Comparison of ENCODE assay signal across 9 cellular contexts in genomic region chr20:57388953-57389694, GRCh38. TPM values are rescaled to one million over a fixed set of nuclear protein-coding genes. Genes with fewer than 3 reads are reported as not detected.
DNase-seq lines count a peak whose midpoint lies in the region; ATAC-seq and TF ChIP-seq lines count a peak whose summit lies in the region.
"Had no signal": no experiment of that assay in that cellular context is flagged by ENCODE, and none has a peak within 500 bp of the region (broad histone marks: within the 10 kb centered on the region; RNA-seq: fewer than 3 reads in every experiment).

No MANE protein-coding gene starts in this region.

- H3K27me3 ChIP-seq in BE2C (no peaks in the 10 kb centered on the region), thyroid gland (no peaks in the 10 kb centered on the region)

- H3K36me3 ChIP-seq in BE2C, result peaks cover 16% of the 10 kb centered on the region
- H3K36me3 ChIP-seq in thyroid gland, result no peaks in the 10 kb centered on the region

- peak overlapping the region; percentile 81 for H3K4me3 Mint-ChIP-seq in activated T-cell treated with anti-CD3 and anti-CD28 coated beads, Interleukin-2, amount 50 U/mL, for 24 hours
- peak overlapping the region; percentile 86 to 96 (median 90) for H3K4me3 Mint-ChIP-seq in naive B cell

- H3K36me3 Mint-ChIP-seq in activated T-cell treated with anti-CD3 and anti-CD28 coated beads, Interleukin-2, amount 50 U/mL, for 24 hours (ENCODE audit: low read depth), result peaks cover 37% of the 10 kb centered on the region
- peaks cover 7 to 21% of the 10 kb centered on the region in 2 donors for H3K36me3 Mint-ChIP-seq in naive B cell

- no peak for TF ChIP-seq CTCF in BE2C (IDR thresholded peaks at IDR 0.05; ENCODE audit: low read depth, low read length)
- TF ChIP-seq CTCF in GM20000 (IDR thresholded peaks at IDR 0.05; ENCODE audit: extremely low read depth, missing control alignments), result peak; percentile 33
- peak; percentile 5 for TF ChIP-seq CTCF in fibroblast of mammary gland (conservative IDR thresholded peaks at IDR 0.05; ENCODE audit: control insufficient read depth, insufficient read depth, low read depth, low read length)
- peak in 3 of 6 experiments; percentile 12 to 26 (median 21) for TF ChIP-seq CTCF in thyroid gland (IDR thresholded peaks at IDR 0.05)

- peaks cover 3% of the 10 kb centered on the region; the same call in 1 of the 2 replicates for H3K9me3 ChIP-seq in BE2C
- no peaks in the 10 kb centered on the region for H3K9me3 ChIP-seq in thyroid gland

- H3K27me3 Mint-ChIP-seq in activated T-cell treated with anti-CD3 and anti-CD28 coated beads, Interleukin-2, amount 50 U/mL, for 24 hours, result no peaks in the 10 kb centered on the region
- H3K27me3 Mint-ChIP-seq in naive B cell, result no peaks in the 10 kb centered on the region

- H3K9me3 Mint-ChIP-seq in activated T-cell treated with anti-CD3 and anti-CD28 coated beads, Interleukin-2, amount 50 U/mL, for 24 hours, result no peaks in the 10 kb centered on the region
- H3K9me3 Mint-ChIP-seq in naive B cell, result no peaks in the 10 kb centered on the region

- WGBS in thyroid gland, 2 donors, result 11 to 13% methylated on average over 19 to 23 of the region's 57 CpGs

- peak; percentile 17 for DNase-seq in BE2C
- peak; percentile 90 for DNase-seq in GM20000 (ENCODE audit: low spot score)
- peak; percentile 50 for DNase-seq in NCI-H460 (ENCODE audit: extremely low read depth, low read depth)
- no peak for DNase-seq in activated T-cell treated with anti-CD3 and anti-CD28 coated beads, Interleukin-2, amount 50 U/mL, for 24 hours
- DNase-seq in fibroblast of mammary gland (ENCODE audit: low read depth), result peak; percentile 37
- DNase-seq in naive B cell, result peak; percentile 80
- DNase-seq in thyroid gland, result peak; percentile 84 to 86

- peak overlapping the region; percentile 98 for H3K27ac Mint-ChIP-seq in activated T-cell treated with anti-CD3 and anti-CD28 coated beads, Interleukin-2, amount 50 U/mL, for 24 hours
- peak overlapping the region; percentile 99 to 100 (median 100) for H3K27ac Mint-ChIP-seq in naive B cell

- TF ChIP-seq POLR2A in thyroid gland (IDR thresholded peaks at IDR 0.05), result peak in 1 of 2 donors; percentile 51

- ATAC-seq in naive B cell (ENCODE audit: low read depth in 2 of 2) (peak; percentile 24 to 31), HG03439 (IDR thresholded peaks at IDR 0.05; ENCODE audit: unreplicated experiment) (no peak)

- peak overlapping the region; percentile 56 to 79 (median 59) for H3K27ac ChIP-seq in thyroid gland

- peaks cover 4% of the 10 kb centered on the region for H3K4me1 ChIP-seq in BE2C
- peaks cover 5 to 30% of the 10 kb centered on the region in 2 donors for H3K4me1 ChIP-seq in thyroid gland

- peaks cover 30% of the 10 kb centered on the region for H3K4me1 Mint-ChIP-seq in activated T-cell treated with anti-CD3 and anti-CD28 coated beads, Interleukin-2, amount 50 U/mL, for 24 hours (ENCODE audit: low read depth)
- H3K4me1 Mint-ChIP-seq in naive B cell, result peaks cover 33 to 38% (median 38%) of the 10 kb centered on the region in 3 donors

- intact Hi-C loops in thyroid gland (cut with DNase I), result loop anchor here (10.0 kb wide), 3 partner anchors 206 to 1826 kb away; no protein-coding TSS in a partner anchor

- no peak overlapping the region for H3K4me3 ChIP-seq in BE2C (ENCODE audit: low read depth, low read length)
- H3K4me3 ChIP-seq in fibroblast of mammary gland (ENCODE audit: control insufficient read depth, low read depth, low read length), result peak overlapping the region; percentile 13
- H3K4me3 ChIP-seq in thyroid gland (replicated peaks in 1 of 3), result peak overlapping the region in 2 of 3 donors; percentile 12 to 29

RNA-seq across cellular contexts. Expression of gene RBM38, which starts 2.1 kb away (rescaled TPM):
- polyA plus RNA-seq in BE2C (2012; ENCODE audit: insufficient read depth, insufficient read length, low read depth), result 24.9 TPM
- 18.2 and 20.6 TPM in 2 replicates for total RNA-seq in NCI-H460 (2014; rRNA removed; shearing (Covaris generic))
- polyA plus RNA-seq in NCI-H460 (2014; cell fraction: nucleus; rRNA removed), result 14.6 and 26.2 TPM in 2 replicates
- 100 to 1,000 TPM in 5 of 6 donors, 10 to 100 TPM in 1; 80.1 to 189 (median 157) TPM for polyA plus RNA-seq in naive B cell (ENCODE audit: low read depth in 6 of 6)
- total RNA-seq in thyroid gland, result 10 to 100 TPM; 11.0 to 16.0 (median 12.0) TPM

RNA-seq across cellular contexts. Expression of gene RAE1, which starts 38.1 kb away (rescaled TPM):
- polyA plus RNA-seq in BE2C (2012; ENCODE audit: insufficient read depth, insufficient read length, low read depth), result 75.8 TPM
- 34.0 and 42.8 TPM in 2 replicates for total RNA-seq in NCI-H460 (2014; rRNA removed; shearing (Covaris generic))
- polyA plus RNA-seq in NCI-H460 (2014; cell fraction: nucleus; rRNA removed), result 36.4 and 43.6 TPM in 2 replicates
- polyA plus RNA-seq in naive B cell (ENCODE audit: low read depth in 6 of 6), result 10 to 100 TPM; 31.1 to 55.1 (median 39.8) TPM
- total RNA-seq in thyroid gland, result 10 to 100 TPM; 17.5 to 26.4 (median 22.3) TPM

RNA-seq across cellular contexts. Expression of gene SPO11, which starts 59.5 kb away (rescaled TPM):
- not detected for polyA plus RNA-seq in BE2C (2012; ENCODE audit: insufficient read depth, insufficient read length, low read depth)
- total RNA-seq in NCI-H460 (2014; rRNA removed; shearing (Covaris generic)), result not detected in 2 replicates
- not detected in 2 replicates for polyA plus RNA-seq in NCI-H460 (2014; cell fraction: nucleus; rRNA removed)
- polyA plus RNA-seq in naive B cell (ENCODE audit: low read depth in 6 of 6), result not detected
- total RNA-seq in thyroid gland, result not detected
- total RNA-seq: temporal lobe had no signal
